Comparison of ENCODE assay signal across 8 cellular contexts in the genomic region with DNA sequence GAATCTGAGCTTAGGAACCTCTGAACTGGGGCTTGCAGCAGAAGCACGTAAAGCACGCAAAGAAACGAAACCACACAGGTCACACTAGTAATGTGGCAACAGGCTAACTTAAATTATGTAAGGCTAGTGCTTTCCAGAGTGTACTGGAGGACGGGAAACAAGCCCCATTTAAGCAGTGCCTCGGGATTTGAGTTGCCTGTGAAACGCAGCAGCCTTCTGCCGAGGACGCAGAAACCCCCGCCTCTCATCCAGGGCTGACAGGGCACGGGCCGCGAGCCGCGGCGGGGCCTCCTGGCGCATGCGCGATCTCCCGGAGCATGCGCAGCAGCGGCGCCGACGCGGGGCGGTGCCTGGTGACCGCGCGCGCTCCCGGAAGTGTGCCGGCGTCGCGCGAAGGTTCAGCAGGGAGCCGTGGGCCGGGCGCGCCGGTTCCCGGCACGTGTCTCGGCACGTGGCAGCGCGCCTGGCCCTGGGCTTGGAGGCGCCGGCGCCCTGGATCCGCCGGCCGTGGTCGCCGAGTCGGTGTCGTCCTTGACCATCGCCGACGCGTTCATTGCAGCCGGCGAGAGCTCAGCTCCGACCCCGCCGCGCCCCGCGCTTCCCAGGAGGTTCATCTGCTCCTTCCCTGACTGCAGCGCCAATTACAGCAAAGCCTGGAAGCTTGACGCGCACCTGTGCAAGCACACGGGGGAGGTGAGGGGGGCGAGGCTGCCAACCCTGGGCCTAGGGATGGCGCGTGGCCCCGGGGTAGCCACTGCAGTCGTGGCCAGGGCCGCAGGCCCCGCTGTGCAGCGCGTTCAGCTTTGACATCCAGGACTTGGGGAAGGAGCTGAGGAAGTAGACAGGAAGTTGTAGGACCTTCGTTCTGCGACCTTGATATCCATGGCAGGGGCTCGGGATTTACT. TPM values are rescaled to one million over a fixed set of nuclear protein-coding genes. Genes with fewer than 3 reads are reported as not detected.
DNase-seq lines count a peak whose midpoint lies in the region; ATAC-seq lines count a peak whose summit lies in the region.

A gene (plus strand): TSS at position 374 of the 905 bp plus-strand sequence.

- H3K9me3 ChIP-seq in HUES48 (ENCODE audit: control insufficient read depth, insufficient read depth, low read length), result no peaks in the 10 kb centered on the region
- H3K9me3 ChIP-seq in mononuclear cell (ENCODE audit: low read depth, low read length), result no peaks in the 10 kb centered on the region

- H3K27ac ChIP-seq in HUES48 (ENCODE audit: low read depth, low read length), result peak within 1 kb of the TSS; percentile 32

- peak within 1 kb of the TSS; percentile 71 for H3K9ac ChIP-seq in HUES48 (ENCODE audit: low read depth, low read length)

- H3K4me1 ChIP-seq in HUES48 (ENCODE audit: control insufficient read depth, insufficient read depth, low read length) (peaks cover 24% of the 10 kb centered on the region), mononuclear cell (ENCODE audit: insufficient read depth, low read length) (peaks cover 52% of the 10 kb centered on the region)

- ATAC-seq in GM21381 (IDR thresholded peaks at IDR 0.05; ENCODE audit: unreplicated experiment), result peak; percentile 68

- H3K4me3 ChIP-seq in HUES48 (ENCODE audit: low read depth, low read length) (peak within 1 kb of the TSS; percentile 85), mononuclear cell (ENCODE audit: low read length) (peak within 1 kb of the TSS; percentile 79)

- DNase-seq in COR-L47 (lab: John Stamatoyannopoulos, UW) (peak; percentile 85), OCI-M1 (lab: John Stamatoyannopoulos, UW) (peak; percentile 87), activated T-cell treated with anti-CD3 and anti-CD28 coated beads for 24 hours (ENCODE audit: low read depth) (peak; percentile 83), epidermal melanocyte (ENCODE audit: insufficient read length, low spot score) (peak; percentile 82)
- peak; percentile 79 for DNase-seq in stimulated activated CD8-positive, alpha-beta memory T cell treated with anti-CD3 and anti-CD28 coated beads, Interleukin-2, amount 100 ng/mL, for 48 hours (ENCODE audit: low read depth in 2 of 2)

- H3K27me3 ChIP-seq in HUES48 (ENCODE audit: control insufficient read depth, insufficient read depth, low read length) (peaks cover 6% of the 10 kb centered on the region), mononuclear cell (ENCODE audit: insufficient read depth, low read length) (no peaks in the 10 kb centered on the region)

- H3K36me3 ChIP-seq in HUES48 (ENCODE audit: control insufficient read depth, insufficient read depth, low read length), result peaks cover 28% of the 10 kb centered on the region

RNA-seq across cellular contexts. Expression of the gene that starts here (rescaled TPM):
- total RNA-seq in mononuclear cell, result 242 TPM

Comparison
In these comparisons a context has a peak if more than half of its experiments do, and no peak if none do; other contexts are left out.
1. Peak in every context shown above with its lines: DNase-seq, ATAC-seq, H3K4me3 ChIP-seq and H3K27ac ChIP-seq.